Comparison of ENCODE assay signal across 8 cellular contexts in the genomic region with DNA sequence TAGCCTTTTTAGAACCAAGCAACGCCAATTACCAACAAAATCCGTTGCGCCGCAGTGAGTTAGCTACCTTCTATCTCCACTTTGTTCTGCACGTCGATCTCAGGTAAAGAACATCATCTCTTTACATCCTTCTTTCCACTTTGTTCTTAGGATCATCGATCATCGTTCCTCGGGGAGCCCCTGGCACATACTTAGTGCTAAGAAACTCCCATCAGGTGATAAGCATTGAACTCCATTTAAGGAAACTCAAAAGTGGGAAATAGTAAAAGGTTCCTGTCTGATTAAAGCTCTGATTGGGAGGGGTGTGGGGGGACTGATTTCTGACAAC.
DNase-seq lines count a peak whose midpoint lies in the region; ATAC-seq and TF ChIP-seq lines count a peak whose summit lies in the region.

No MANE protein-coding gene starts in this region.

- CTCF ChIA-PET in WTC11 (lab: Charles Lee), result interaction anchor here (1.1 to 1.3 kb wide), 2 partner anchors 30 to 58 kb away, joined by 3 to 5 read pairs; no protein-coding TSS in a partner anchor

- peak overlapping the region; percentile 91 for H3K27ac Mint-ChIP-seq in WTC11

- peak overlapping the region; percentile 93 for H3K4me3 Mint-ChIP-seq in WTC11

- H3K27me3 Mint-ChIP-seq in WTC11 (ENCODE audit: low read depth), result no peaks in the 10 kb centered on the region

- peaks cover 18% of the 10 kb centered on the region for H3K4me1 Mint-ChIP-seq in WTC11

- peak overlapping the region; percentile 83 for H3K27ac ChIP-seq in psoas muscle

- no peaks in the 10 kb centered on the region for H3K27me3 ChIP-seq in psoas muscle (ENCODE audit: insufficient read depth in 3 of 3, low read length in 2 of 3)

- H3K36me3 Mint-ChIP-seq in WTC11, result peaks cover 19% of the 10 kb centered on the region

- 67 to 75% (median 70%) methylated on average over 9 of the region's 9 CpGs for WGBS in psoas muscle, 3 donors

- ATAC-seq in WTC11 (peak; percentile 8; the same call in 1 of the 2 replicates), psoas muscle (no peak), GM21528 (IDR thresholded peaks at IDR 0.05; ENCODE audit: low FRiP score, unreplicated experiment) (no peak)

- H3K4me3 ChIP-seq in GM08714 (ENCODE audit: low read length) (peak overlapping the region; percentile 68; the same call in 1 of the 2 replicates), fibroblast of the aortic adventitia (ENCODE audit: low read depth, low read length) (peak overlapping the region; percentile 78), psoas muscle (peak overlapping the region; percentile 76)

- H3K9me3 Mint-ChIP-seq in WTC11, result peaks cover 20% of the 10 kb centered on the region

- no peaks in the 10 kb centered on the region for H3K4me1 ChIP-seq in psoas muscle

- DNase-seq in WTC11 (ENCODE audit: low spot score) (no peak), fibroblast of the aortic adventitia (ENCODE audit: low read depth) (no peak), psoas muscle (no peak), retina (no peak), anterior cingulate cortex (lab: John Stamatoyannopoulos, UW) (no peak), DMS53 treated with DMSO at 0.1 percent for 48 hours (lab: John Stamatoyannopoulos, UW; ENCODE audit: unreplicated experiment) (no peak)

- POLR2A ChIA-PET in WTC11 (lab: Charles Lee), result no interaction called here

- H3K9me3 ChIP-seq in psoas muscle, result peaks cover 21% of the 10 kb centered on the region

- H3K36me3 ChIP-seq in psoas muscle (ENCODE audit: insufficient read depth in 1 of 2, low read depth in 1 of 2), result no peaks in the 10 kb centered on the region

- intact Hi-C loops in psoas muscle (cut with DNase I), result no loop called here

- TF ChIP-seq CTCF in WTC11 (IDR thresholded peaks at IDR 0.05) (no peak), fibroblast of the aortic adventitia (IDR thresholded peaks at IDR 0.05; ENCODE audit: insufficient read depth, low read length) (no peak), psoas muscle (IDR thresholded peaks at IDR 0.05) (no peak)

TF ChIP-seq in WTC11, 78 proteins besides CTCF, POLR2A, EP300 and RAD21 (continues in another document):
- TF ChIP-seq ARID4B (CRISPR knock-in tag; IDR thresholded peaks at IDR 0.05; ENCODE audit: borderline replicate concordance) (no peak), SP1 (CRISPR knock-in tag; conservative IDR thresholded peaks at IDR 0.05) (no peak), FOXJ3 (CRISPR knock-in tag; IDR thresholded peaks at IDR 0.05; ENCODE audit: borderline replicate concordance) (no peak), ZBTB43 (CRISPR knock-in tag; IDR thresholded peaks at IDR 0.05) (no peak), CREM (CRISPR knock-in tag; IDR thresholded peaks at IDR 0.05) (no peak), RORB (CRISPR knock-in tag; IDR thresholded peaks at IDR 0.05) (no peak), HMGA2 (CRISPR knock-in tag; IDR thresholded peaks at IDR 0.05) (no peak), ZNF532 (CRISPR knock-in tag; IDR thresholded peaks at IDR 0.05; ENCODE audit: borderline replicate concordance) (no peak), ZNF219 (CRISPR knock-in tag; IDR thresholded peaks at IDR 0.05; ENCODE audit: borderline replicate concordance) (no peak), NR1H2 (CRISPR knock-in tag; IDR thresholded peaks at IDR 0.05) (no peak), USF1 (CRISPR knock-in tag; IDR thresholded peaks at IDR 0.05) (no peak), MAX (CRISPR knock-in tag; IDR thresholded peaks at IDR 0.05) (no peak)
- TF ChIP-seq, protein P1, sequence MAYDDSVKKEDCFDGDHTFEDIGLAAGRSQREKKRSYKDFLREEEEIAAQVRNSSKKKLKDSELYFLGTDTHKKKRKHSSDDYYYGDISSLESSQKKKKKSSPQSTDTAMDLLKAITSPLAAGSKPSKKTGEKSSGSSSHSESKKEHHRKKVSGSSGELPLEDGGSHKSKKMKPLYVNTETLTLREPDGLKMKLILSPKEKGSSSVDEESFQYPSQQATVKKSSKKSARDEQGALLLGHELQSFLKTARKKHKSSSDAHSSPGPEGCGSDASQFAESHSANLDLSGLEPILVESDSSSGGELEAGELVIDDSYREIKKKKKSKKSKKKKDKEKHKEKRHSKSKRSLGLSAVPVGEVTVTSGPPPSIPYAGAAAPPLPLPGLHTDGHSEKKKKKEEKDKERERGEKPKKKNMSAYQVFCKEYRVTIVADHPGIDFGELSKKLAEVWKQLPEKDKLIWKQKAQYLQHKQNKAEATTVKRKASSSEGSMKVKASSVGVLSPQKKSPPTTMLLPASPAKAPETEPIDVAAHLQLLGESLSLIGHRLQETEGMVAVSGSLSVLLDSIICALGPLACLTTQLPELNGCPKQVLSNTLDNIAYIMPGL (CRISPR knock-in tag; IDR thresholded peaks at IDR 0.05), result no peak
